24 cellular contexts compared by ENCODE assay signal in genomic region chr4:19971829-19972228, GRCh38.
DNase-seq lines count a peak whose midpoint lies in the region; ATAC-seq, FAIRE-seq and TF ChIP-seq lines count a peak whose summit lies in the region.
"Had no signal": no experiment of that assay in that cellular context is flagged by ENCODE, and none has a peak within 500 bp of the region (broad histone marks: within the 10 kb centered on the region; RNA-seq: fewer than 3 reads in every experiment).

No MANE protein-coding gene starts in this region.

- no peaks in the 10 kb centered on the region for H3K79me2 ChIP-seq in astrocyte (ENCODE audit: insufficient read depth, low read length)

- H3K27me3 Mint-ChIP-seq in HFFc6 (ENCODE audit: insufficient read depth) (no peaks in the 10 kb centered on the region), astrocyte (ENCODE audit: low read depth, unreplicated experiment) (no peaks in the 10 kb centered on the region)
- H3K27me3 Mint-ChIP-seq: activated naive CD8-positive, alpha-beta T cell treated with anti-CD3 and anti-CD28 coated beads, Interleukin-2, amount 50 U/mL, for 24 hours; B cell; central memory CD8-positive, alpha-beta T cell; stimulated activated naive CD8-positive, alpha-beta T cell treated with anti-CD3 and anti-CD28 coated beads, Interleukin-15, Interleukin-2, amounts not matched to agents 100 ng/mL and 50 ng/mL, for 24 hours had no signal

- in situ Hi-C loops in G401 (cut with HindIII; ENCODE audit: low sequenced_read_pairs) = no loop called here

- H2AFZ ChIP-seq in astrocyte (ENCODE audit: low read depth, low read length) = no peak overlapping the region

- ATAC-seq in aorta (ENCODE audit: low FRiP score) (no peak), GM19328 (IDR thresholded peaks at IDR 0.05; ENCODE audit: unreplicated experiment) (no peak)
- ATAC-seq: activated naive CD8-positive, alpha-beta T cell treated with anti-CD3 and anti-CD28 coated beads, Interleukin-2, amount 50 U/mL, for 24 hours; heart right ventricle; HepG2; Right ventricle myocardium inferior had no signal

- DNase-seq in HFFc6 = peak; percentile 3
- DNase-seq in astrocyte (ENCODE audit: low read depth) = peak; percentile 68
- peak; percentile 57 for DNase-seq in glomerular visceral epithelial cell (ENCODE audit: extremely low spot score)
- DNase-seq in aorta = no peak
- no peak for DNase-seq in G401 (ENCODE audit: low spot score)
- DNase-seq in activated CD4-positive, alpha-beta T cell treated with anti-CD3 and anti-CD28 coated beads, Interleukin-2, amount 50 U/mL, for 1 hour = no peak
- DNase-seq: activated CD4-positive, alpha-beta T cell treated with anti-CD3 and anti-CD28 coated beads for 48 hours; activated naive CD8-positive, alpha-beta T cell treated with anti-CD3 and anti-CD28 coated beads, Interleukin-2, amount 50 U/mL, for 24 hours; DND-41; effector CD8-positive, alpha-beta T cell; heart right ventricle; NCI-H1417 treated with DMSO at 0.1 percent for 48 hours; NCI-H526 treated with DMSO at 0.1 percent for 48 hours; small intestine; T-helper 1 cell had no signal

- H3K27ac Mint-ChIP-seq in HFFc6 (no peak overlapping the region), astrocyte (ENCODE audit: unreplicated experiment) (no peak overlapping the region)
- H3K27ac Mint-ChIP-seq: activated naive CD8-positive, alpha-beta T cell treated with anti-CD3 and anti-CD28 coated beads, Interleukin-2, amount 50 U/mL, for 24 hours; activated T-helper 2 cell treated with anti-CD3 and anti-CD28 coated beads, Interferon-gamma antibody, Interleukin-2, Interleukin-4, amounts not matched to agents 10 μg/mL and 5 μg/mL and 100 μg/mL, durations not matched to agents 14 hours and 24 hours and 36 hours; B cell; stimulated activated naive CD8-positive, alpha-beta T cell treated with anti-CD3 and anti-CD28 coated beads, Interleukin-15, Interleukin-2, amounts not matched to agents 100 ng/mL and 50 ng/mL, for 24 hours had no signal

- FAIRE-seq in astrocyte (lab: Jason Lieb, UNC) = peak; percentile 34
- FAIRE-seq: HepG2, small intestine had no signal

- no peak overlapping the region for H3K4me2 ChIP-seq in astrocyte (ENCODE audit: low read length)

- H3K9ac ChIP-seq in astrocyte (ENCODE audit: low read length) = no peak overlapping the region

- whole genome bisulfite sequencing in aorta, 2 donors = 92 to 94% methylated on average over 1 of the region's 1 CpG

- peaks cover 11% of the 10 kb centered on the region for H3K4me1 Mint-ChIP-seq in HFFc6 (ENCODE audit: low read depth)
- no peaks in the 10 kb centered on the region for H3K4me1 Mint-ChIP-seq in astrocyte (ENCODE audit: low read depth, unreplicated experiment)
- H3K4me1 Mint-ChIP-seq: activated naive CD8-positive, alpha-beta T cell treated with anti-CD3 and anti-CD28 coated beads, Interleukin-2, amount 50 U/mL, for 24 hours; B cell; central memory CD8-positive, alpha-beta T cell had no signal

- H3K4me3 Mint-ChIP-seq in HFFc6 (no peak overlapping the region), astrocyte (ENCODE audit: unreplicated experiment) (no peak overlapping the region)
- H3K4me3 Mint-ChIP-seq: activated naive CD8-positive, alpha-beta T cell treated with anti-CD3 and anti-CD28 coated beads, Interleukin-2, amount 50 U/mL, for 24 hours; B cell; central memory CD8-positive, alpha-beta T cell; stimulated activated naive CD8-positive, alpha-beta T cell treated with anti-CD3 and anti-CD28 coated beads, Interleukin-15, Interleukin-2, amounts not matched to agents 100 ng/mL and 50 ng/mL, for 24 hours had no signal

- TF ChIP-seq CTCF in HFFc6 (IDR thresholded peaks at IDR 0.05) = no peak
- TF ChIP-seq CTCF in astrocyte (IDR thresholded peaks at IDR 0.05; ENCODE audit: insufficient read depth, low read depth, low read length) = no peak

- no peak overlapping the region for H3K27ac ChIP-seq in astrocyte (ENCODE audit: low read depth, low read length)
- H3K27ac ChIP-seq in aorta (ENCODE audit: low read depth in 1 of 2, low read length in 2 of 2) = no peak overlapping the region
- H3K27ac ChIP-seq: heart right ventricle, tibial nerve had no signal

- H3K9me3 Mint-ChIP-seq in HFFc6 (peaks cover 10% of the 10 kb centered on the region), astrocyte (ENCODE audit: unreplicated experiment) (peaks cover 4% of the 10 kb centered on the region)

- H3K27me3 ChIP-seq in astrocyte (ENCODE audit: insufficient read depth, low read length) (no peaks in the 10 kb centered on the region), aorta (ENCODE audit: control insufficient read depth in 1 of 2, insufficient read depth in 2 of 2, low read length in 1 of 2) (no peaks in the 10 kb centered on the region)
- H3K27me3 ChIP-seq: heart right ventricle, tibial nerve had no signal

- no peaks in the 10 kb centered on the region for H3K4me1 ChIP-seq in astrocyte (ENCODE audit: insufficient read depth, low read length)
- H3K4me1 ChIP-seq in aorta (ENCODE audit: control insufficient read depth in 1 of 2, insufficient read depth in 2 of 2, low read length in 2 of 2) = no peaks in the 10 kb centered on the region
- H3K4me1 ChIP-seq: heart right ventricle, tibial nerve had no signal

- H3K4me3 ChIP-seq in astrocyte (ENCODE audit: insufficient read depth, low read depth, low read length) = no peak overlapping the region
- H3K4me3 ChIP-seq in aorta (ENCODE audit: low read length in 2 of 2) = no peak overlapping the region
- H3K4me3 ChIP-seq: heart right ventricle, lung, tibial nerve had no signal

- H3K36me3 Mint-ChIP-seq in HFFc6 (ENCODE audit: low read depth) (peaks cover 15% of the 10 kb centered on the region), astrocyte (ENCODE audit: low read depth, unreplicated experiment) (no peaks in the 10 kb centered on the region)

- intact Hi-C loops in aorta (cut with DNase I) = no loop called here

- no peaks in the 10 kb centered on the region for H3K36me3 ChIP-seq in astrocyte (ENCODE audit: insufficient read depth, low read length)
- no peaks in the 10 kb centered on the region for H3K36me3 ChIP-seq in aorta (ENCODE audit: control insufficient read depth in 1 of 2, insufficient read depth in 2 of 2, low read length in 1 of 2)
- H3K36me3 ChIP-seq: heart right ventricle, tibial nerve had no signal

- H3K9me3 ChIP-seq in astrocyte (ENCODE audit: insufficient read depth, low read depth, low read length) (no peaks in the 10 kb centered on the region), aorta (ENCODE audit: control insufficient read depth, low read length) (peaks cover 4% of the 10 kb centered on the region)

- H4K20me1 ChIP-seq in astrocyte (ENCODE audit: insufficient read depth, low read length) = no peaks in the 10 kb centered on the region

Comparison
In these comparisons a context has a peak if more than half of its experiments do, and no peak if none do; other contexts are left out.
1. DNase-seq: peak in HFFc6 (single experiment), astrocyte (single experiment) and glomerular visceral epithelial cell (single experiment); none in aorta (0 of 2), G401 (single experiment) and activated CD4-positive, alpha-beta T cell treated with anti-CD3 and anti-CD28 coated beads, Interleukin-2, amount 50 U/mL, for 1 hour (single experiment).